In genomic region chr19:10699650-10700335, GRCh38 we compare ENCODE assay signal across 8 cellular contexts.
DNase-seq lines count a peak whose midpoint lies in the region; ATAC-seq and TF ChIP-seq lines count a peak whose summit lies in the region.

No MANE protein-coding gene starts in this region.

- H3K4me3 Mint-ChIP-seq in stimulated activated naive CD8-positive, alpha-beta T cell treated with anti-CD3 and anti-CD28 coated beads, Interleukin-15, amount 100 ng/mL, for 72 hours: no peak overlapping the region

- H3K27me3 Mint-ChIP-seq in stimulated activated naive CD8-positive, alpha-beta T cell treated with anti-CD3 and anti-CD28 coated beads, Interleukin-15, amount 100 ng/mL, for 72 hours: peaks cover 28% of the 10 kb centered on the region

- H3K4me1 Mint-ChIP-seq in stimulated activated naive CD8-positive, alpha-beta T cell treated with anti-CD3 and anti-CD28 coated beads, Interleukin-15, amount 100 ng/mL, for 72 hours: peaks cover 35% of the 10 kb centered on the region

- ATAC-seq in stimulated activated naive CD8-positive, alpha-beta T cell treated with anti-CD3 and anti-CD28 coated beads, Interleukin-15, amount 100 ng/mL, for 72 hours: no peak
- ATAC-seq in HG03196 (IDR thresholded peaks at IDR 0.05; ENCODE audit: unreplicated experiment): no peak

- no peak overlapping the region for H3K27ac ChIP-seq in VCaP

- TF ChIP-seq CTCF in VCaP (conservative IDR thresholded peaks at IDR 0.05): peak; percentile 67

- H3K9me3 Mint-ChIP-seq in stimulated activated naive CD8-positive, alpha-beta T cell treated with anti-CD3 and anti-CD28 coated beads, Interleukin-15, amount 100 ng/mL, for 72 hours: no peaks in the 10 kb centered on the region

- DNase-seq in NCI-H187 (lab: John Stamatoyannopoulos, UW) (peak; percentile 3 to 11), NCI-H187 treated with DMSO at 0.1 percent for 48 hours (lab: John Stamatoyannopoulos, UW) (no peak), NCI-H2081 treated with DMSO at 0.1 percent for 48 hours (lab: John Stamatoyannopoulos, UW) (peak; percentile 49), T47D (ENCODE audit: low read depth in 1 of 2, low spot score in 1 of 2) (peak; percentile 14 to 60), medulla oblongata (ENCODE audit: extremely low spot score) (peak; percentile 45)
- peak; percentile 69 to 71 for DNase-seq in stimulated activated naive CD8-positive, alpha-beta T cell treated with anti-CD3 and anti-CD28 coated beads, Interleukin-15, amount 100 ng/mL, for 72 hours

- no peak overlapping the region for H3K27ac Mint-ChIP-seq in stimulated activated naive CD8-positive, alpha-beta T cell treated with anti-CD3 and anti-CD28 coated beads, Interleukin-15, amount 100 ng/mL, for 72 hours

- in situ Hi-C loops in T47D (cut with HindIII; ENCODE audit: low pct_unique_long_range_greater_than_20kb, low sequenced_read_pairs): no loop called here
